In genomic region chr9:72586388-72587160, GRCh38 we compare ENCODE assay signal across 9 cellular contexts.
DNase-seq lines count a peak whose midpoint lies in the region; ATAC-seq and TF ChIP-seq lines count a peak whose summit lies in the region.
"Had no signal": no experiment of that assay in that cellular context is flagged by ENCODE, and none has a peak within 500 bp of the region (broad histone marks: within the 10 kb centered on the region; RNA-seq: fewer than 3 reads in every experiment).

No MANE protein-coding gene starts in this region.

- H3K4me3 ChIP-seq in DND-41 (ENCODE audit: low read depth in 1 of 2, low read length in 2 of 2) = no peak overlapping the region

- no peak for DNase-seq in DND-41
- peak; percentile 79 for DNase-seq in HFFc6
- peak; percentile 65 for DNase-seq in SKM-1 (lab: John Stamatoyannopoulos, UW; ENCODE audit: unreplicated experiment)
- peak; percentile 45 to 68 for DNase-seq in dermis microvascular lymphatic vessel endothelial cell (ENCODE audit: low read depth in 2 of 2)
- peak; percentile 57 for DNase-seq in non-pigmented ciliary epithelial cell (ENCODE audit: low read depth)
- DNase-seq in glutamatergic neuron = no peak
- DNase-seq in GM13977 (ENCODE audit: low spot score) = no peak
- DNase-seq in NCI-H345 (lab: John Stamatoyannopoulos, UW) = no peak

- H3K9me3 Mint-ChIP-seq in HFFc6 = no peaks in the 10 kb centered on the region
- H3K9me3 Mint-ChIP-seq in glutamatergic neuron (ENCODE audit: unreplicated experiment) = peaks cover 3% of the 10 kb centered on the region

- no peaks in the 10 kb centered on the region for H3K79me2 ChIP-seq in DND-41 (ENCODE audit: insufficient read depth, low read length)

- ATAC-seq in DND-41 (ENCODE audit: insufficient read depth, low read depth) = peak; percentile 35; the same call in 1 of the 3 replicates

- H3K36me3 ChIP-seq in DND-41 (ENCODE audit: insufficient read depth, low read length) = no peaks in the 10 kb centered on the region

- in situ Hi-C loops in GM13977 (cut with MboI; ENCODE audit: low pct_unique_long_range_greater_than_20kb, low sequenced_read_pairs, unreplicated experiment) = loop anchor here (25.0 kb wide), 1 partner anchor 549 kb away; no protein-coding TSS in a partner anchor

- no peaks in the 10 kb centered on the region; the same call in 1 of the 2 replicates for H3K27me3 Mint-ChIP-seq in HFFc6 (ENCODE audit: insufficient read depth)
- H3K27me3 Mint-ChIP-seq in glutamatergic neuron (ENCODE audit: unreplicated experiment) = peaks cover 1% of the 10 kb centered on the region
- H3K27me3 Mint-ChIP-seq: IgD-negative memory B cell had no signal

- H3K4me1 Mint-ChIP-seq in HFFc6 (ENCODE audit: low read depth) (peaks cover 73% of the 10 kb centered on the region), glutamatergic neuron (ENCODE audit: low read depth, unreplicated experiment) (peaks cover 7% of the 10 kb centered on the region)

- TF ChIP-seq CTCF in DND-41 (IDR thresholded peaks at IDR 0.05; ENCODE audit: borderline replicate concordance, extremely low read depth, low read length, poor library complexity, severe bottlenecking) (no peak), HFFc6 (IDR thresholded peaks at IDR 0.05) (peak; percentile 60), glutamatergic neuron (IDR thresholded peaks at IDR 0.05; ENCODE audit: partially characterized antibody, unreplicated experiment) (no peak), GM13977 (IDR thresholded peaks at IDR 0.05; ENCODE audit: extremely low read depth, insufficient read depth, missing control alignments) (no peak)

- no peak overlapping the region for H3K4me2 ChIP-seq in DND-41 (ENCODE audit: insufficient read depth, low read length)

- no peak overlapping the region for H3K9ac ChIP-seq in DND-41 (ENCODE audit: low read depth, low read length)

- H3K27ac ChIP-seq in DND-41 (ENCODE audit: low read length) = no peak overlapping the region

- H3K4me3 Mint-ChIP-seq in HFFc6 (no peak overlapping the region), glutamatergic neuron (ENCODE audit: unreplicated experiment) (no peak overlapping the region)
- H3K4me3 Mint-ChIP-seq: IgD-negative memory B cell had no signal

- H3K27ac Mint-ChIP-seq in HFFc6 = peak overlapping the region; percentile 42
- no peak overlapping the region for H3K27ac Mint-ChIP-seq in glutamatergic neuron (ENCODE audit: unreplicated experiment)
- H3K27ac Mint-ChIP-seq: IgD-negative memory B cell had no signal

- no peaks in the 10 kb centered on the region for H4K20me1 ChIP-seq in DND-41 (ENCODE audit: insufficient read depth, low read length)

- no peaks in the 10 kb centered on the region for H3K9me3 ChIP-seq in DND-41 (ENCODE audit: insufficient read depth, low read length, severe bottlenecking)

- no peaks in the 10 kb centered on the region for H3K4me1 ChIP-seq in DND-41 (ENCODE audit: insufficient read depth, low read length)

- H2AFZ ChIP-seq in DND-41 (ENCODE audit: low read depth, low read length) = no peak overlapping the region

- no peaks in the 10 kb centered on the region for H3K36me3 Mint-ChIP-seq in HFFc6 (ENCODE audit: low read depth)
- no peaks in the 10 kb centered on the region for H3K36me3 Mint-ChIP-seq in glutamatergic neuron (ENCODE audit: unreplicated experiment)
- H3K36me3 Mint-ChIP-seq: IgD-negative memory B cell had no signal

- peaks cover 3% of the 10 kb centered on the region for H3K27me3 ChIP-seq in DND-41 (ENCODE audit: insufficient read depth, low read length, poor library complexity)

Comparison
In these comparisons a context has a peak if more than half of its experiments do, and no peak if none do; other contexts are left out.
1. DNase-seq: peak in HFFc6 (single experiment), SKM-1 (single experiment), dermis microvascular lymphatic vessel endothelial cell (2 of 2) and non-pigmented ciliary epithelial cell (single experiment); none in DND-41 (single experiment), glutamatergic neuron (single experiment), GM13977 (single experiment) and NCI-H345 (single experiment).